26 cellular contexts compared by ENCODE assay signal in genomic region chr2:75790121-75790520, GRCh38.
A peak's percentile ranks its signal among the peaks of the same experiment; 100 is the strongest.
DNase-seq lines count a peak whose midpoint lies in the region; ATAC-seq and TF ChIP-seq lines count a peak whose summit lies in the region.
"Had no signal": no experiment of that assay in that cellular context is flagged by ENCODE, and none has a peak within 500 bp of the region (broad histone marks: within the 10 kb centered on the region; RNA-seq: fewer than 3 reads in every experiment).

No MANE protein-coding gene starts in this region.

- TF ChIP-seq CTCF in fibroblast of mammary gland (conservative IDR thresholded peaks at IDR 0.05; ENCODE audit: control insufficient read depth, insufficient read depth, low read depth, low read length), result no peak

- no peaks in the 10 kb centered on the region for H3K9me2 ChIP-seq in Karpas-422 (replicated peaks; ENCODE audit: insufficient read depth, low read length)

- no peaks in the 10 kb centered on the region for H3K79me1 ChIP-seq in neuronal stem cell (ENCODE audit: low read depth, low read length)

- DNase-seq in Karpas-422 (no peak), NCI-H524 treated with DMSO at 0.1 percent for 48 hours (lab: John Stamatoyannopoulos, UW) (peak; percentile 19), fibroblast of mammary gland (ENCODE audit: low read depth) (peak; percentile 2), neuronal stem cell (ENCODE audit: low spot score) (no peak)
- DNase-seq in activated T-cell treated with anti-CD3 and anti-CD28 coated beads, Interleukin-2, amount 50 U/mL, for 24 hours, result no peak
- DNase-seq in stimulated activated CD4-positive, alpha-beta T cell treated with anti-CD3 and anti-CD28 coated beads, Interleukin-4, amount 100 ng/mL, for 1 hour, result no peak
- DNase-seq: activated CD4-positive, alpha-beta T cell treated with anti-CD3 and anti-CD28 coated beads, Interleukin-2, amount 50 U/mL, for 48 hours; activated naive CD4-positive, alpha-beta T cell; activated naive CD8-positive, alpha-beta T cell treated with anti-CD3 and anti-CD28 coated beads, Interleukin-2, amount 50 U/mL, for 24 hours; Caco-2; DND-41; GF-D8; GOT3; heart left ventricle; naive thymus-derived CD8-positive, alpha-beta T cell; NCI-H1105 treated with DMSO at 0.1 percent for 48 hours; NCI-H2081 treated with DMSO at 0.1 percent for 48 hours; SHP77; stimulated activated naive CD4-positive, alpha-beta T cell had no signal

- no peak overlapping the region for H3K4ac ChIP-seq in neuronal stem cell (ENCODE audit: low read length)

- H3K27me3 Mint-ChIP-seq in activated T-cell treated with anti-CD3 and anti-CD28 coated beads, Interleukin-2, amount 50 U/mL, for 24 hours, result peaks cover 6% of the 10 kb centered on the region

- H2BK5ac ChIP-seq in neuronal stem cell (ENCODE audit: low read length), result no peak overlapping the region

- H3K36me3 Mint-ChIP-seq in activated T-cell treated with anti-CD3 and anti-CD28 coated beads, Interleukin-2, amount 50 U/mL, for 24 hours (ENCODE audit: low read depth), result no peaks in the 10 kb centered on the region
- H3K36me3 Mint-ChIP-seq: naive thymus-derived CD8-positive, alpha-beta T cell had no signal

- no peak overlapping the region for H3K4me3 Mint-ChIP-seq in activated T-cell treated with anti-CD3 and anti-CD28 coated beads, Interleukin-2, amount 50 U/mL, for 24 hours
- H3K4me3 Mint-ChIP-seq: activated naive CD8-positive, alpha-beta T cell treated with anti-CD3 and anti-CD28 coated beads, Interleukin-2, amount 50 U/mL, for 24 hours; central memory CD8-positive, alpha-beta T cell; naive thymus-derived CD8-positive, alpha-beta T cell had no signal

- peak overlapping the region; percentile 65 for H3K4me2 ChIP-seq in Karpas-422 (ENCODE audit: low read depth, low read length, poor library complexity, severe bottlenecking)
- no peak overlapping the region for H3K4me2 ChIP-seq in neuronal stem cell (ENCODE audit: insufficient read depth, low read length, poor library complexity, severe bottlenecking)

- ATAC-seq in GM21390 (IDR thresholded peaks at IDR 0.05; ENCODE audit: unreplicated experiment) (no peak), HG03280 (IDR thresholded peaks at IDR 0.05; ENCODE audit: unreplicated experiment) (no peak)
- ATAC-seq: activated CD4-positive, CD25-positive, alpha-beta regulatory T cell treated with anti-CD3 and anti-CD28 coated beads, Interleukin-2, amount 50 U/mL, for 24 hours; activated naive CD8-positive, alpha-beta T cell treated with anti-CD3 and anti-CD28 coated beads, Interleukin-2, amount 50 U/mL, for 24 hours; esophagus mucosa; foreskin keratinocyte; heart left ventricle; naive thymus-derived CD8-positive, alpha-beta T cell had no signal

- H2AK5ac ChIP-seq in neuronal stem cell (ENCODE audit: low read depth, low read length), result no peak overlapping the region

- H3K23ac ChIP-seq in neuronal stem cell (ENCODE audit: low read depth, low read length, poor library complexity), result no peak overlapping the region

- H3K79me2 ChIP-seq in Karpas-422 (ENCODE audit: low read length), result no peaks in the 10 kb centered on the region

- H3K4me1 ChIP-seq in Karpas-422 (ENCODE audit: low read length) (peaks cover 39% of the 10 kb centered on the region), neuronal stem cell (ENCODE audit: control insufficient read depth in 2 of 2, insufficient read depth in 1 of 2, low read depth in 1 of 2, low read length in 2 of 2) (peaks cover 4 to 5% of the 10 kb centered on the region in 2 donors)
- H3K4me1 ChIP-seq: foreskin keratinocyte had no signal

- H3K9ac ChIP-seq in Karpas-422 (ENCODE audit: low read length) (no peak overlapping the region), neuronal stem cell (ENCODE audit: low read depth, low read length, poor library complexity) (no peak overlapping the region)

- WGBS in neuronal stem cell (ENCODE audit: extremely low coverage in 2 of 2, insufficient read length in 2 of 2, insufficient replicate concordance in 1 of 2), 2 donors, result no CpG with 5 or more reads among the region's 3 CpGs

- H4K91ac ChIP-seq in neuronal stem cell (ENCODE audit: low read depth, low read length, poor library complexity), result no peak overlapping the region

- H2AFZ ChIP-seq in Karpas-422 (ENCODE audit: low read length) (no peak overlapping the region), neuronal stem cell (ENCODE audit: low read length) (peak overlapping the region; percentile 42)

- no peak overlapping the region for H2BK12ac ChIP-seq in neuronal stem cell (ENCODE audit: low read length)

- H3K18ac ChIP-seq in neuronal stem cell (ENCODE audit: low read length), result no peak overlapping the region

- H3K4me3 ChIP-seq in Karpas-422 (ENCODE audit: low read length) (no peak overlapping the region), fibroblast of mammary gland (ENCODE audit: control insufficient read depth, low read depth, low read length) (no peak overlapping the region), neuronal stem cell (ENCODE audit: low read length in 2 of 2) (no peak overlapping the region)
- H3K4me3 ChIP-seq: heart left ventricle had no signal

- H3K36me3 ChIP-seq in Karpas-422 (ENCODE audit: insufficient read depth, low read length), result no peaks in the 10 kb centered on the region
- H3K36me3 ChIP-seq in neuronal stem cell (replicated peaks in 1 of 2; ENCODE audit: control insufficient read depth in 2 of 2, insufficient read depth in 2 of 2, low read length in 2 of 2), result no peaks in the 10 kb centered on the region
- H3K36me3 ChIP-seq: heart left ventricle had no signal

- no peak overlapping the region for H4K8ac ChIP-seq in neuronal stem cell (ENCODE audit: low read depth, low read length)

- no peaks in the 10 kb centered on the region for H4K20me1 ChIP-seq in Karpas-422 (ENCODE audit: insufficient read depth, low read depth, low read length)

- H3K9me3 ChIP-seq in Karpas-422 (ENCODE audit: low read length) (no peaks in the 10 kb centered on the region), neuronal stem cell (replicated peaks in 1 of 2; ENCODE audit: control insufficient read depth in 2 of 2, insufficient read depth in 1 of 2, low read depth in 1 of 2, low read length in 2 of 2) (no peaks in the 10 kb centered on the region)
- H3K9me3 ChIP-seq: Caco-2, heart left ventricle had no signal

- H2BK120ac ChIP-seq in neuronal stem cell (ENCODE audit: low read depth, low read length), result no peak overlapping the region

- H2BK15ac ChIP-seq in neuronal stem cell (ENCODE audit: low read length), result no peak overlapping the region

- H3K27me3 ChIP-seq in Karpas-422 (ENCODE audit: low read length) (no peaks in the 10 kb centered on the region; the same call in 1 of the 2 replicates), neuronal stem cell (ENCODE audit: control insufficient read depth in 3 of 3, insufficient read depth in 3 of 3, low read depth in 1 of 3, low read length in 3 of 3) (no peaks in the 10 kb centered on the region)
- H3K27me3 ChIP-seq: foreskin keratinocyte had no signal

- no peaks in the 10 kb centered on the region for H3K4me1 Mint-ChIP-seq in activated T-cell treated with anti-CD3 and anti-CD28 coated beads, Interleukin-2, amount 50 U/mL, for 24 hours (ENCODE audit: low read depth)
- H3K4me1 Mint-ChIP-seq: activated naive CD8-positive, alpha-beta T cell treated with anti-CD3 and anti-CD28 coated beads, Interleukin-2, amount 50 U/mL, for 24 hours; central memory CD8-positive, alpha-beta T cell had no signal

- H3K27ac ChIP-seq in Karpas-422 (ENCODE audit: low read length) (no peak overlapping the region), neuronal stem cell (replicated peaks; ENCODE audit: low read length) (no peak overlapping the region)
- H3K27ac ChIP-seq: C4-2B, foreskin keratinocyte, heart left ventricle had no signal

- no peak overlapping the region for H3K14ac ChIP-seq in neuronal stem cell (ENCODE audit: low read length)

- H3K27ac Mint-ChIP-seq in activated T-cell treated with anti-CD3 and anti-CD28 coated beads, Interleukin-2, amount 50 U/mL, for 24 hours, result no peak overlapping the region
- H3K27ac Mint-ChIP-seq: activated naive CD8-positive, alpha-beta T cell treated with anti-CD3 and anti-CD28 coated beads, Interleukin-2, amount 50 U/mL, for 24 hours; naive thymus-derived CD8-positive, alpha-beta T cell had no signal

- H3K9me3 Mint-ChIP-seq in activated T-cell treated with anti-CD3 and anti-CD28 coated beads, Interleukin-2, amount 50 U/mL, for 24 hours, result no peaks in the 10 kb centered on the region
- H3K9me3 Mint-ChIP-seq: activated naive CD8-positive, alpha-beta T cell treated with anti-CD3 and anti-CD28 coated beads, Interleukin-2, amount 50 U/mL, for 24 hours; central memory CD8-positive, alpha-beta T cell; naive thymus-derived CD8-positive, alpha-beta T cell had no signal

Comparison
In these comparisons a context has a peak if more than half of its experiments do, and no peak if none do; other contexts are left out.
1. DNase-seq: peak in NCI-H524 treated with DMSO at 0.1 percent for 48 hours (single experiment) and fibroblast of mammary gland (single experiment); none in Karpas-422 (single experiment), neuronal stem cell (single experiment), activated T-cell treated with anti-CD3 and anti-CD28 coated beads, Interleukin-2, amount 50 U/mL, for 24 hours (single experiment) and stimulated activated CD4-positive, alpha-beta T cell treated with anti-CD3 and anti-CD28 coated beads, Interleukin-4, amount 100 ng/mL, for 1 hour (single experiment).